ENCODE assay signal across 7 cellular contexts in the genomic region with DNA sequence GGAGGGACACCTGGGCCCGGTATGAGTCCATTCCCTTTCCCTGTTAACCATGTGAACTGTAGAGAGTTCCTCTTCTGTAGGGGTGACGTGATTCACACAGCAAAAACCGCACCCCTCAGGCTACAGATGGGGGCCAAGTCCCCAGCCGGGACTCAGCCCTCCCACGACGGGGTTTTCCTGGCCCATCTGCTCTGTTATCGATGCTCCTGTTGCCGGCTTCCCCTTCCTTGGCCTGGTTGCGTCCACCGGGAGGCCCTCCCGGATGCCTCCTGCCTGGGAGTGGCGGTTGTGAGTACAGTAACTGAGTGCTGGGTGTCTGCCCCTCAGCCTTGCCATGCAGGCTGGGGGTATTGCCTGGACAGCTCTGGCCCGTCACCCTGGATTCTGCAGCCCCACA. TPM values are rescaled to one million over a fixed set of nuclear protein-coding genes. Genes with fewer than 3 reads are reported as not detected.
DNase-seq lines count a peak whose midpoint lies in the region; ATAC-seq, FAIRE-seq and TF ChIP-seq lines count a peak whose summit lies in the region.

No MANE protein-coding gene starts in this region.

- peak overlapping the region; percentile 90 for H2AFZ ChIP-seq in K562 (ENCODE audit: low read depth, low read length)

- peaks cover 16% of the 10 kb centered on the region for H3K9me1 ChIP-seq in K562 (ENCODE audit: control insufficient read depth, insufficient read depth, low read length)

- H4K20me1 ChIP-seq in K562 (replicated peaks; ENCODE audit: control insufficient read depth, insufficient read depth, low read length): peaks cover 31% of the 10 kb centered on the region

- TF ChIP-seq CTCF in Panc1 (IDR thresholded peaks at IDR 0.05) (no peak), K562 (IDR thresholded peaks at IDR 0.05 in 2 of 3, conservative IDR thresholded peaks at IDR 0.05 in 1 of 3; ENCODE audit: insufficient read depth in 2 of 3, low read depth in 1 of 3, low read length in 3 of 3) (no peak)

- H3K9me3 ChIP-seq in Panc1 (ENCODE audit: control insufficient read depth, insufficient read depth, low read depth, low read length) (no peaks in the 10 kb centered on the region), K562 (replicated peaks; ENCODE audit: control insufficient read depth, insufficient read depth, low read depth, low read length) (no peaks in the 10 kb centered on the region)

- peaks cover 38% of the 10 kb centered on the region for H3K79me2 ChIP-seq in K562 (ENCODE audit: control insufficient read depth, insufficient read depth, low read length)

- CTCF ChIA-PET in Panc1 (lab: Charles Lee) (interaction anchor here (0.5 to 0.7 kb wide), 2 partner anchors 440 to 473 kb away, joined by 3 read pairs; no protein-coding TSS in a partner anchor), K562 (lab: Yijun Ruan, JAX; ENCODE audit: low intra/inter-chr PET ratio) (interaction anchor here (0.7 to 2.0 kb wide), 3 partner anchors 230 to 302 kb away, joined by 3 to 17 read pairs (median 6); no protein-coding TSS in a partner anchor)

- no peaks in the 10 kb centered on the region for H3K27me3 ChIP-seq in Panc1 (ENCODE audit: control insufficient read depth, insufficient read depth, low read length)
- no peaks in the 10 kb centered on the region for H3K27me3 ChIP-seq in K562 (ENCODE audit: control insufficient read depth in 2 of 2, insufficient read depth in 2 of 2, low read length in 2 of 2)

- no peak for TF ChIP-seq RAD21 in K562 (CRISPR knock-in tag; conservative IDR thresholded peaks at IDR 0.05 in 1 of 2, IDR thresholded peaks at IDR 0.05 in 1 of 2)

- intact Hi-C loops in Panc1 (cut with micrococcal nuclease; ENCODE audit: unreplicated experiment): loop anchor here (5.0 kb wide), 3 partner anchors 230 to 475 kb away; no protein-coding TSS in a partner anchor
- intact Hi-C loops in K562 (cut with micrococcal nuclease): loop anchor here (1.0 to 10.0 kb wide), 4 partner anchors 70 to 297 kb away; no protein-coding TSS in a partner anchor

- ATAC-seq in GM18870 (IDR thresholded peaks at IDR 0.05; ENCODE audit: unreplicated experiment) (peak; percentile 42), HG02840 (IDR thresholded peaks at IDR 0.05; ENCODE audit: low FRiP score, unreplicated experiment) (peak; percentile 25), Panc1 (peak; percentile 48), K562 (peak; percentile 16)

- H3K36me3 ChIP-seq in Panc1 (ENCODE audit: control insufficient read depth, insufficient read depth, low read length): no peaks in the 10 kb centered on the region
- peaks cover 8% of the 10 kb centered on the region; the same call in 2 of the 3 replicates for H3K36me3 ChIP-seq in K562 (ENCODE audit: control insufficient read depth, insufficient read depth, low read length)

- no peak for TF ChIP-seq POLR2A in K562 (conservative IDR thresholded peaks at IDR 0.05)

- DNase-seq in Panc1 (ENCODE audit: low read depth, low spot score) (no peak), K562 (ENCODE audit: extremely low read depth in 1 of 4, low spot score in 3 of 4) (peak; percentile 44 to 54 (median 46)), medulla oblongata (ENCODE audit: extremely low spot score) (peak; percentile 44), NCI-H345 (lab: John Stamatoyannopoulos, UW) (no peak)
- peak; percentile 35 to 59 for DNase-seq in stimulated activated CD8-positive, alpha-beta memory T cell treated with anti-CD3 and anti-CD28 coated beads, Interleukin-4, amount 100 ng/mL, for 4 hours (ENCODE audit: low read depth in 2 of 2, low spot score in 1 of 2)

- in situ Hi-C loops in Panc1 (cut with HindIII; ENCODE audit: low pct_unique_long_range_greater_than_20kb, low sequenced_read_pairs): no loop called here
- in situ Hi-C loops in K562 (cut with MboI): no loop called here

- peak overlapping the region; percentile 80 for H3K4me2 ChIP-seq in K562 (ENCODE audit: insufficient read depth, low read length)

- H3K4me3 ChIP-seq in Panc1 (ENCODE audit: low read depth in 2 of 2, low read length in 2 of 2) (peak overlapping the region; percentile 52 to 64), K562 (peak overlapping the region; percentile 42)

- TF ChIP-seq EP300 in K562 (IDR thresholded peaks at IDR 0.05; ENCODE audit: low read length): no peak

- peak overlapping the region; percentile 74 to 94 for H3K9ac ChIP-seq in K562 (ENCODE audit: insufficient read depth in 1 of 2, low read depth in 2 of 2, low read length in 2 of 2)

- WGBS in K562 (ENCODE audit: insufficient coverage, low coverage, missing lambda C conversion rate): 0% methylated on average over 2 of the region's 13 CpGs

- POLR2A ChIA-PET in Panc1 (lab: Charles Lee): no interaction called here
- POLR2A ChIA-PET in K562 (lab: Yijun Ruan, JAX): interaction anchor here (0.9 kb wide), 1 partner anchor 228 kb away, joined by 4 read pairs; no protein-coding TSS in a partner anchor

- FAIRE-seq in K562 (lab: Jason Lieb, UNC): no peak

- H3K4me1 ChIP-seq in Panc1 (ENCODE audit: control insufficient read depth, insufficient read depth, low read length): peaks cover 41% of the 10 kb centered on the region
- H3K4me1 ChIP-seq in K562 (replicated peaks in 1 of 2; ENCODE audit: control insufficient read depth in 2 of 2, insufficient read depth in 2 of 2, low read length in 2 of 2): peaks cover 21 to 55% of the 10 kb centered on the region in 2 experiments

- no TSS peak for BruUV-seq in Panc1 (replicated peaks; lab: Mats Ljungman, UMichigan)
- TSS peak; percentile 55 for BruUV-seq in K562 (replicated peaks; lab: Mats Ljungman, UMichigan)

- H3K27ac ChIP-seq in Panc1 (ENCODE audit: low read length) (peak overlapping the region; percentile 86), K562 (ENCODE audit: extremely low read depth, low read depth, low read length) (peak overlapping the region; percentile 86)

TF ChIP-seq in K562, 482 proteins besides CTCF, POLR2A, EP300 and RAD21 (continues in another document):
- TF ChIP-seq TEAD1 (CRISPR knock-in tag; IDR thresholded peaks at IDR 0.05) (no peak), U2AF1 (optimal IDR thresholded peaks at IDR 0.05; ENCODE audit: low read depth, low read length) (no peak), KAT7 (CRISPR knock-in tag; IDR thresholded peaks at IDR 0.05; ENCODE audit: borderline replicate concordance) (no peak), FOXJ3 (CRISPR knock-in tag; IDR thresholded peaks at IDR 0.05) (no peak), ZMIZ1 (IDR thresholded peaks at IDR 0.05; ENCODE audit: low read depth in 2 of 2, low read length in 2 of 2) (no peak), TCF7 (IDR thresholded peaks at IDR 0.05; ENCODE audit: borderline replicate concordance) (no peak), COPS2 (conservative IDR thresholded peaks at IDR 0.05) (no peak), KLF10 (CRISPR knock-in tag; IDR thresholded peaks at IDR 0.05) (no peak)
- TF ChIP-seq, protein P1, sequence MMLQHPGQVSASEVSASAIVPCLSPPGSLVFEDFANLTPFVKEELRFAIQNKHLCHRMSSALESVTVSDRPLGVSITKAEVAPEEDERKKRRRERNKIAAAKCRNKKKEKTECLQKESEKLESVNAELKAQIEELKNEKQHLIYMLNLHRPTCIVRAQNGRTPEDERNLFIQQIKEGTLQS (IDR thresholded peaks at IDR 0.05): peak; percentile 36; the same call in 1 of the 2 replicates
- TF ChIP-seq, protein P1 (CRISPR knock-in tag; conservative IDR thresholded peaks at IDR 0.05): no peak

RNA-seq across cellular contexts. Expression of gene PLXNA1, which starts 0.8 kb away (rescaled TPM):
- total RNA-seq in Panc1 (2021; ENCODE audit: unreplicated experiment) (80.6 TPM), K562 (2014; rRNA removed) (25.7 and 29.7 TPM in 2 replicates), K562 (2014; rRNA removed; fragmentation: Illumina TruSeq; extraction: Trizol) (11.4 and 14.0 TPM in 2 replicates), K562 (2015; rRNA removed; fragmentation: Illumina TruSeq; extraction: Trizol) (14.4 and 15.6 TPM in 2 replicates), K562 (2021) (49.3 and 59.9 TPM in 2 replicates)
- 128 TPM for polyA plus RNA-seq in Panc1 (2012; ENCODE audit: insufficient read length)
- total RNA-seq in K562 (2011; cell fraction: chromatin; rRNA removed; ENCODE audit: low replicate concordance): 126 and 340 TPM in 2 replicates
- 201 and 257 TPM in 2 replicates for total RNA-seq in K562 (2011; cell fraction: nucleolus; rRNA removed)
- total RNA-seq in K562 (2011; cell fraction: nucleoplasm; rRNA removed): 135 and 137 TPM in 2 replicates
- polyA plus RNA-seq in K562 (2011; rRNA removed) (39.2 and 54.7 TPM in 2 replicates), K562 (2014; fragmentation: Illumina TruSeq; extraction: Trizol) (16.8 and 30.4 TPM in 2 replicates), K562 (2014; fragmentation: Nextera tagmentation; extraction: Ambion mirVana) (under 1 TPM; 0.23 to 0.35 TPM), K562 (2014; rRNA removed) (32.3 and 37.7 TPM in 2 replicates)
- 30.3 and 79.8 TPM in 2 replicates for polyA plus RNA-seq in K562 (2011; cell fraction: cytosol; rRNA removed)
- polyA plus RNA-seq in K562 (2011; cell fraction: nucleus; rRNA removed): 230 and 364 TPM in 2 replicates
- polyA plus RNA-seq in K562 (2012): 30.0 and 54.1 TPM in 2 replicates
- 37.0 and 87.9 TPM in 2 replicates for polyA minus RNA-seq in K562 (2011; rRNA and poly(A)+ RNA removed)
- 46.9 and 52.1 TPM in 2 replicates for polyA minus RNA-seq in K562 (2011; cell fraction: cytosol; rRNA and poly(A)+ RNA removed)
- 79.0 and 94.2 TPM in 2 replicates for polyA minus RNA-seq in K562 (2011; cell fraction: nucleus; rRNA and poly(A)+ RNA removed)

Comparison
In these comparisons a context has a peak if more than half of its experiments do, and no peak if none do; other contexts are left out.
1. DNase-seq: peak in K562 (4 of 4), medulla oblongata (single experiment) and stimulated activated CD8-positive, alpha-beta memory T cell treated with anti-CD3 and anti-CD28 coated beads, Interleukin-4, amount 100 ng/mL, for 4 hours (2 of 2); none in Panc1 (single experiment) and NCI-H345 (single experiment).
2. Peak in every context shown above with its lines, with median percentiles within 50 percentile points of each other: ATAC-seq.